1 cellular context compared by ENCODE assay signal in the genomic region with DNA sequence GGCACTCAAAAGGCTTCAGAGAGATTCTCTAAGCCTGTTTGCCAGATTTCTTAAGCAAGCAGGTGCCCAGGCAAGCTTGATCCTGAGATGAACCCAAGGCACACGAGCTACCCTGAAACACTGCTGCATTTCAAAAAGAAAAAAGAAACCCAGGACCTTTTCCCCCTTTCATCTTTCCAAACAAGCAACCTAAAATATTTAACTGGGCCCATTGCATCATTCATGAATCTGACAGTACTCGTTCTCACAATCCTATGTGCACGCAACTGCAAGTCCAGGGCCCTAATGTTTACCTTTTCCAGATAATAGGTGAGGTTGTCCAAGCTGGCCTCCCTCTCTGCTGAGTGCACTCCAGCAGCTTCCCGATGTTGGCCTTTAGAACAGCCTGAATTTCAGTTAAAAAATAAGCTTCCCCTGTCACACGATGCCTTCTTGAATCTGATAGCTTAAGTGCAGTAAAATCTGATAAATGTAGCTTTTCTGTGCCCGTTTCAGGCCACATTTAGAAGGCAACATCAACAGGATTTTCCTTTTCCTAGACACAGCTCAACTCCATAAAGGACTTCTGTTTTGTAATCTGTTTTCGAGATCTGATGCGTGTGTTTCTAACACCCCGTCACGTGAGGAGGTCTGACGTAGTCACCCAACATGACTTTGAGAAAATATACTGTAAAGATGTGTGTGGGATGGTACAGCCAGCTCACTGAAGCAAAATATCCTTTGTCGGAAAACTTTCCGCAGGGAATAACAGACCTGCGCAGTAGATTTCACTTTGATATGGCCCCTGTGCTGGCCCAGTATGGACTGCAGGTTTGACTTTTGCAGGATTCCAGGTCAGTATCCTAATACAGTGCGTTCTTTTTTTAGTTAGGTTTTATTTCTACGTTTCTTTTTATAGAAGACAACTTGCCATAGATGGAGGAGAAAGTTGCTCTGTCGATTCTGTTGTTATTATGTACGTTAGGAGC.
TF ChIP-seq lines count a peak whose summit lies in the region.

No MANE protein-coding gene starts in this region.

TF ChIP-seq in HepG2, 621 proteins besides CTCF, POLR2A, EP300 and RAD21 (continued from another document and continues in another):
- peak; percentile 78 for TF ChIP-seq FOXA3 (CRISPR knock-in tag; IDR thresholded peaks at IDR 0.05)
- no peak for TF ChIP-seq ZNF616 (CRISPR knock-in tag; IDR thresholded peaks at IDR 0.05; ENCODE audit: low read depth)
- TF ChIP-seq, protein P1, sequence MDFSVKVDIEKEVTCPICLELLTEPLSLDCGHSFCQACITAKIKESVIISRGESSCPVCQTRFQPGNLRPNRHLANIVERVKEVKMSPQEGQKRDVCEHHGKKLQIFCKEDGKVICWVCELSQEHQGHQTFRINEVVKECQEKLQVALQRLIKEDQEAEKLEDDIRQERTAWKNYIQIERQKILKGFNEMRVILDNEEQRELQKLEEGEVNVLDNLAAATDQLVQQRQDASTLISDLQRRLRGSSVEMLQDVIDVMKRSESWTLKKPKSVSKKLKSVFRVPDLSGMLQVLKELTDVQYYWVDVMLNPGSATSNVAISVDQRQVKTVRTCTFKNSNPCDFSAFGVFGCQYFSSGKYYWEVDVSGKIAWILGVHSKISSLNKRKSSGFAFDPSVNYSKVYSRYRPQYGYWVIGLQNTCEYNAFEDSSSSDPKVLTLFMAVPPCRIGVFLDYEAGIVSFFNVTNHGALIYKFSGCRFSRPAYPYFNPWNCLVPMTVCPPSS (IDR thresholded peaks at IDR 0.05), result no peak
- peak; percentile 69; the same call in 1 of the 2 replicates for TF ChIP-seq FOXK1 (CRISPR knock-in tag; IDR thresholded peaks at IDR 0.05; ENCODE audit: borderline replicate concordance, low read depth)
- no peak for TF ChIP-seq ZMYM2 (CRISPR knock-in tag; IDR thresholded peaks at IDR 0.05)
- TF ChIP-seq HMG20A (CRISPR knock-in tag; IDR thresholded peaks at IDR 0.05; ENCODE audit: borderline replicate concordance), result peak; percentile 68; the same call in 1 of the 2 replicates
- no peak for TF ChIP-seq PAX8 (CRISPR knock-in tag; IDR thresholded peaks at IDR 0.05; ENCODE audit: borderline replicate concordance)
- TF ChIP-seq, protein P2, sequence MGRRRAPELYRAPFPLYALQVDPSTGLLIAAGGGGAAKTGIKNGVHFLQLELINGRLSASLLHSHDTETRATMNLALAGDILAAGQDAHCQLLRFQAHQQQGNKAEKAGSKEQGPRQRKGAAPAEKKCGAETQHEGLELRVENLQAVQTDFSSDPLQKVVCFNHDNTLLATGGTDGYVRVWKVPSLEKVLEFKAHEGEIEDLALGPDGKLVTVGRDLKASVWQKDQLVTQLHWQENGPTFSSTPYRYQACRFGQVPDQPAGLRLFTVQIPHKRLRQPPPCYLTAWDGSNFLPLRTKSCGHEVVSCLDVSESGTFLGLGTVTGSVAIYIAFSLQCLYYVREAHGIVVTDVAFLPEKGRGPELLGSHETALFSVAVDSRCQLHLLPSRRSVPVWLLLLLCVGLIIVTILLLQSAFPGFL (CRISPR knock-in tag; IDR thresholded peaks at IDR 0.05), result no peak
- TF ChIP-seq, protein P3, sequence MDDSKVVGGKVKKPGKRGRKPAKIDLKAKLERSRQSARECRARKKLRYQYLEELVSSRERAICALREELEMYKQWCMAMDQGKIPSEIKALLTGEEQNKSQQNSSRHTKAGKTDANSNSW (CRISPR knock-in tag; IDR thresholded peaks at IDR 0.05; ENCODE audit: borderline replicate concordance), result no peak
- no peak for TF ChIP-seq RBM22 (optimal IDR thresholded peaks at IDR 0.05; ENCODE audit: low read length)
- TF ChIP-seq CHD2 (IDR thresholded peaks at IDR 0.05; ENCODE audit: low read depth, low read length), result no peak
- 0 out of 2 replicates have a peak, but pooled peaks have one; percentile 25 for TF ChIP-seq ZNF670 (CRISPR knock-in tag; IDR thresholded peaks at IDR 0.05; ENCODE audit: borderline replicate concordance)
- TF ChIP-seq NFYC (CRISPR knock-in tag; IDR thresholded peaks at IDR 0.05), result no peak
- TF ChIP-seq, protein P4, sequence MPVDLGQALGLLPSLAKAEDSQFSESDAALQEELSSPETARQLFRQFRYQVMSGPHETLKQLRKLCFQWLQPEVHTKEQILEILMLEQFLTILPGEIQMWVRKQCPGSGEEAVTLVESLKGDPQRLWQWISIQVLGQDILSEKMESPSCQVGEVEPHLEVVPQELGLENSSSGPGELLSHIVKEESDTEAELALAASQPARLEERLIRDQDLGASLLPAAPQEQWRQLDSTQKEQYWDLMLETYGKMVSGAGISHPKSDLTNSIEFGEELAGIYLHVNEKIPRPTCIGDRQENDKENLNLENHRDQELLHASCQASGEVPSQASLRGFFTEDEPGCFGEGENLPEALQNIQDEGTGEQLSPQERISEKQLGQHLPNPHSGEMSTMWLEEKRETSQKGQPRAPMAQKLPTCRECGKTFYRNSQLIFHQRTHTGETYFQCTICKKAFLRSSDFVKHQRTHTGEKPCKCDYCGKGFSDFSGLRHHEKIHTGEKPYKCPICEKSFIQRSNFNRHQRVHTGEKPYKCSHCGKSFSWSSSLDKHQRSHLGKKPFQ (CRISPR knock-in tag; IDR thresholded peaks at IDR 0.05; ENCODE audit: insufficient replicate concordance), result no peak
- no peak; the same call in 1 of the 2 replicates for TF ChIP-seq ZSCAN9 (CRISPR knock-in tag; IDR thresholded peaks at IDR 0.05; ENCODE audit: borderline replicate concordance)
- TF ChIP-seq, protein P5, sequence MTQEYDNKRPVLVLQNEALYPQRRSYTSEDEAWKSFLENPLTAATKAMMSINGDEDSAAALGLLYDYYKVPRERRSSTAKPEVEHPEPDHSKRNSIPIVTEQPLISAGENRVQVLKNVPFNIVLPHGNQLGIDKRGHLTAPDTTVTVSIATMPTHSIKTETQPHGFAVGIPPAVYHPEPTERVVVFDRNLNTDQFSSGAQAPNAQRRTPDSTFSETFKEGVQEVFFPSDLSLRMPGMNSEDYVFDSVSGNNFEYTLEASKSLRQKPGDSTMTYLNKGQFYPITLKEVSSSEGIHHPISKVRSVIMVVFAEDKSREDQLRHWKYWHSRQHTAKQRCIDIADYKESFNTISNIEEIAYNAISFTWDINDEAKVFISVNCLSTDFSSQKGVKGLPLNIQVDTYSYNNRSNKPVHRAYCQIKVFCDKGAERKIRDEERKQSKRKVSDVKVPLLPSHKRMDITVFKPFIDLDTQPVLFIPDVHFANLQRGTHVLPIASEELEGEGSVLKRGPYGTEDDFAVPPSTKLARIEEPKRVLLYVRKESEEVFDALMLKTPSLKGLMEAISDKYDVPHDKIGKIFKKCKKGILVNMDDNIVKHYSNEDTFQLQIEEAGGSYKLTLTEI (CRISPR knock-in tag; conservative IDR thresholded peaks at IDR 0.05), result no peak
- no peak for TF ChIP-seq HCFC1 (IDR thresholded peaks at IDR 0.05; ENCODE audit: low read depth, low read length)
- TF ChIP-seq, protein P6, sequence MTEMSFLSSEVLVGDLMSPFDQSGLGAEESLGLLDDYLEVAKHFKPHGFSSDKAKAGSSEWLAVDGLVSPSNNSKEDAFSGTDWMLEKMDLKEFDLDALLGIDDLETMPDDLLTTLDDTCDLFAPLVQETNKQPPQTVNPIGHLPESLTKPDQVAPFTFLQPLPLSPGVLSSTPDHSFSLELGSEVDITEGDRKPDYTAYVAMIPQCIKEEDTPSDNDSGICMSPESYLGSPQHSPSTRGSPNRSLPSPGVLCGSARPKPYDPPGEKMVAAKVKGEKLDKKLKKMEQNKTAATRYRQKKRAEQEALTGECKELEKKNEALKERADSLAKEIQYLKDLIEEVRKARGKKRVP (CRISPR knock-in tag; IDR thresholded peaks at IDR 0.05), result peak; percentile 80 to 98; a peak in 3 of 4 replicates
- no peak for TF ChIP-seq MTF1 (CRISPR knock-in tag; IDR thresholded peaks at IDR 0.05)
- TF ChIP-seq THYN1 (CRISPR knock-in tag; IDR thresholded peaks at IDR 0.05; ENCODE audit: borderline replicate concordance, low read depth), result no peak
- TF ChIP-seq KLF12 (CRISPR knock-in tag; IDR thresholded peaks at IDR 0.05; ENCODE audit: borderline replicate concordance), result 0 out of 2 replicates have a peak, but pooled peaks have one; percentile 52
- TF ChIP-seq ZNF510 (CRISPR knock-in tag; IDR thresholded peaks at IDR 0.05; ENCODE audit: low read depth), result no peak
- no peak for TF ChIP-seq ZIK1 (CRISPR knock-in tag; IDR thresholded peaks at IDR 0.05; ENCODE audit: borderline replicate concordance, low read depth)
- TF ChIP-seq SETDB1 (CRISPR knock-in tag; IDR thresholded peaks at IDR 0.05; ENCODE audit: borderline replicate concordance), result no peak
- no peak for TF ChIP-seq RFX5 (IDR thresholded peaks at IDR 0.05; ENCODE audit: low read depth, low read length)
- no peak for TF ChIP-seq HMG20B (CRISPR knock-in tag; conservative IDR thresholded peaks at IDR 0.05)
- TF ChIP-seq, protein P7, sequence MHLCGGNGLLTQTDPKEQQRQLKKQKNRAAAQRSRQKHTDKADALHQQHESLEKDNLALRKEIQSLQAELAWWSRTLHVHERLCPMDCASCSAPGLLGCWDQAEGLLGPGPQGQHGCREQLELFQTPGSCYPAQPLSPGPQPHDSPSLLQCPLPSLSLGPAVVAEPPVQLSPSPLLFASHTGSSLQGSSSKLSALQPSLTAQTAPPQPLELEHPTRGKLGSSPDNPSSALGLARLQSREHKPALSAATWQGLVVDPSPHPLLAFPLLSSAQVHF (CRISPR knock-in tag; IDR thresholded peaks at IDR 0.05), result no peak
- TF ChIP-seq, protein P8, sequence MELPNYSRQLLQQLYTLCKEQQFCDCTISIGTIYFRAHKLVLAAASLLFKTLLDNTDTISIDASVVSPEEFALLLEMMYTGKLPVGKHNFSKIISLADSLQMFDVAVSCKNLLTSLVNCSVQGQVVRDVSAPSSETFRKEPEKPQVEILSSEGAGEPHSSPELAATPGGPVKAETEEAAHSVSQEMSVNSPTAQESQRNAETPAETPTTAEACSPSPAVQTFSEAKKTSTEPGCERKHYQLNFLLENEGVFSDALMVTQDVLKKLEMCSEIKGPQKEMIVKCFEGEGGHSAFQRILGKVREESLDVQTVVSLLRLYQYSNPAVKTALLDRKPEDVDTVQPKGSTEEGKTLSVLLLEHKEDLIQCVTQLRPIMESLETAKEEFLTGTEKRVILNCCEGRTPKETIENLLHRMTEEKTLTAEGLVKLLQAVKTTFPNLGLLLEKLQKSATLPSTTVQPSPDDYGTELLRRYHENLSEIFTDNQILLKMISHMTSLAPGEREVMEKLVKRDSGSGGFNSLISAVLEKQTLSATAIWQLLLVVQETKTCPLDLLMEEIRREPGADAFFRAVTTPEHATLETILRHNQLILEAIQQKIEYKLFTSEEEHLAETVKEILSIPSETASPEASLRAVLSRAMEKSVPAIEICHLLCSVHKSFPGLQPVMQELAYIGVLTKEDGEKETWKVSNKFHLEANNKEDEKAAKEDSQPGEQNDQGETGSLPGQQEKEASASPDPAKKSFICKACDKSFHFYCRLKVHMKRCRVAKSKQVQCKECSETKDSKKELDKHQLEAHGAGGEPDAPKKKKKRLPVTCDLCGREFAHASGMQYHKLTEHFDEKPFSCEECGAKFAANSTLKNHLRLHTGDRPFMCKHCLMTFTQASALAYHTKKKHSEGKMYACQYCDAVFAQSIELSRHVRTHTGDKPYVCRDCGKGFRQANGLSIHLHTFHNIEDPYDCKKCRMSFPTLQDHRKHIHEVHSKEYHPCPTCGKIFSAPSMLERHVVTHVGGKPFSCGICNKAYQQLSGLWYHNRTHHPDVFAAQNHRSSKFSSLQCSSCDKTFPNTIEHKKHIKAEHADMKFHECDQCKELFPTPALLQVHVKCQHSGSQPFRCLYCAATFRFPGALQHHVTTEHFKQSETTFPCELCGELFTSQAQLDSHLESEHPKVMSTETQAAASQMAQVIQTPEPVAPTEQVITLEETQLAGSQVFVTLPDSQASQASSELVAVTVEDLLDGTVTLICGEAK (IDR thresholded peaks at IDR 0.05), result no peak
- TF ChIP-seq, protein P8 (CRISPR knock-in tag; IDR thresholded peaks at IDR 0.05), result no peak
